In genomic region chr19:20070691-20071090, GRCh38 we compare ENCODE assay signal across 26 cellular contexts. TPM values are rescaled to one million over a fixed set of nuclear protein-coding genes. Genes with fewer than 3 reads are reported as not detected.
A peak's percentile ranks its signal among the peaks of the same experiment; 100 is the strongest.
DNase-seq lines count a peak whose midpoint lies in the region; ATAC-seq, FAIRE-seq and TF ChIP-seq lines count a peak whose summit lies in the region.
"Had no signal": no experiment of that assay in that cellular context is flagged by ENCODE, and none has a peak within 500 bp of the region (broad histone marks: within the 10 kb centered on the region; RNA-seq: fewer than 3 reads in every experiment).

No MANE protein-coding gene starts in this region.

- H4K20me1 ChIP-seq in GM23338 (replicated peaks; ENCODE audit: insufficient read depth), result no peaks in the 10 kb centered on the region
- H4K20me1 ChIP-seq: BLaER1 treated with 17β-estradiol and CSF1 and Interleukin-3, amounts not matched to agents 10 nM and 100 nM had no signal

- no peak for ATAC-seq in GM23338
- no peak for ATAC-seq in GM21619 (IDR thresholded peaks at IDR 0.05; ENCODE audit: unreplicated experiment)
- ATAC-seq: A549; CD8-positive, alpha-beta T cell; GM12878 had no signal

- H3K27ac Mint-ChIP-seq in GM23338 (no peak overlapping the region), endodermal cell (no peak overlapping the region)
- H3K27ac Mint-ChIP-seq: B cell; CD4-positive, alpha-beta T cell; CD8-positive, alpha-beta T cell had no signal

- H3K4me3 Mint-ChIP-seq in GM23338 (no peak overlapping the region; the same call in 2 of the 3 replicates), endodermal cell (peak overlapping the region; percentile 28)
- H3K4me3 Mint-ChIP-seq: B cell; CD4-positive, alpha-beta T cell; CD8-positive, alpha-beta T cell had no signal

- peak overlapping the region; percentile 60; the same call in 1 of the 2 replicates for H2AFZ ChIP-seq in GM23338

- peaks cover 11% of the 10 kb centered on the region; the same call in 1 of the 2 replicates for H3K9me2 ChIP-seq in GM23338 (ENCODE audit: insufficient read depth)

- H3K4me1 ChIP-seq in GM23338 (ENCODE audit: insufficient read depth) (peaks cover 42% of the 10 kb centered on the region), endodermal cell (ENCODE audit: control insufficient read depth, insufficient read depth, low read length) (peaks cover 7% of the 10 kb centered on the region), thyroid gland (peaks cover 19 to 38% of the 10 kb centered on the region in 2 donors)
- H3K4me1 ChIP-seq: A549; BLaER1 treated with 17β-estradiol and CSF1 and Interleukin-3, amounts not matched to agents 10 nM and 100 nM had no signal

- H3K36me3 Mint-ChIP-seq in GM23338 (ENCODE audit: low read depth) (peaks cover 19% of the 10 kb centered on the region), endodermal cell (ENCODE audit: low read depth) (peaks cover 22% of the 10 kb centered on the region)
- H3K36me3 Mint-ChIP-seq: CD8-positive, alpha-beta T cell had no signal

- H3K4me1 Mint-ChIP-seq in GM23338 (peaks cover 35% of the 10 kb centered on the region), endodermal cell (peaks cover 42% of the 10 kb centered on the region)
- H3K4me1 Mint-ChIP-seq: B cell had no signal

- no peaks in the 10 kb centered on the region for H3K27me3 ChIP-seq in GM23338 (ENCODE audit: insufficient read depth)
- H3K27me3 ChIP-seq in bronchial epithelial cell (ENCODE audit: control insufficient read depth, insufficient read depth, low read length), result no peaks in the 10 kb centered on the region
- H3K27me3 ChIP-seq in endodermal cell (ENCODE audit: control insufficient read depth, insufficient read depth, low read length, poor library complexity, severe bottlenecking), result no peaks in the 10 kb centered on the region
- no peaks in the 10 kb centered on the region for H3K27me3 ChIP-seq in thyroid gland
- H3K27me3 ChIP-seq: BLaER1 treated with 17β-estradiol and CSF1 and Interleukin-3, amounts not matched to agents 10 nM and 100 nM had no signal

- DNase-seq in GM23338 (ENCODE audit: low spot score) (no peak), bronchial epithelial cell (ENCODE audit: low read depth) (no peak), endodermal cell (no peak), thyroid gland (peak; percentile 87 to 91), COR-L47 (lab: John Stamatoyannopoulos, UW) (no peak)
- no peak for DNase-seq in stimulated activated CD4-positive, alpha-beta T cell treated with anti-CD3 and anti-CD28 coated beads, Interleukin-4, amount 100 ng/mL, for 4 hours
- DNase-seq: AML-193; CD4-positive, alpha-beta T cell; CD8-positive, alpha-beta T cell; DMS 273 treated with DMSO at 0.1 percent for 48 hours; DMS153; DMS53; DMS79; DND-41; EL; GDM1 had no signal

- H3K27me3 Mint-ChIP-seq in GM23338 (ENCODE audit: insufficient read depth, low read depth, poor library complexity), result peaks cover 8% of the 10 kb centered on the region
- H3K27me3 Mint-ChIP-seq in endodermal cell (ENCODE audit: insufficient read depth), result no peaks in the 10 kb centered on the region

- FAIRE-seq in bronchial epithelial cell (lab: Jason Lieb, UNC), result peak; percentile 40
- FAIRE-seq: A549, GM12878, GM12892, GM18507 had no signal

- peaks cover 21% of the 10 kb centered on the region for H3K9me3 Mint-ChIP-seq in GM23338
- peaks cover 44% of the 10 kb centered on the region for H3K9me3 Mint-ChIP-seq in endodermal cell
- H3K9me3 Mint-ChIP-seq: CD8-positive, alpha-beta T cell had no signal

- H3K36me3 ChIP-seq in GM23338 (ENCODE audit: insufficient read depth), result no peaks in the 10 kb centered on the region
- no peaks in the 10 kb centered on the region for H3K36me3 ChIP-seq in bronchial epithelial cell (ENCODE audit: control insufficient read depth, insufficient read depth, low read length)
- no peaks in the 10 kb centered on the region for H3K36me3 ChIP-seq in endodermal cell (ENCODE audit: control insufficient read depth, insufficient read depth, low read length)
- H3K36me3 ChIP-seq in thyroid gland, result no peaks in the 10 kb centered on the region
- H3K36me3 ChIP-seq: BLaER1 treated with 17β-estradiol and CSF1 and Interleukin-3, amounts not matched to agents 10 nM and 100 nM had no signal

- H3K79me2 ChIP-seq in GM23338 (replicated peaks; ENCODE audit: insufficient read depth), result no peaks in the 10 kb centered on the region

- 0 out of 2 replicates have a peak, but pooled peaks cover 5% of the 10 kb centered on the region for H3F3A ChIP-seq in GM23338 (replicated peaks; ENCODE audit: low read depth)

- no peak for TF ChIP-seq POLR2A in thyroid gland (IDR thresholded peaks at IDR 0.05)

- intact Hi-C loops in thyroid gland (cut with DNase I), result no loop called here

- H3K4me3 ChIP-seq in GM23338 (no peak overlapping the region), bronchial epithelial cell (ENCODE audit: low read depth, low read length) (no peak overlapping the region), endodermal cell (ENCODE audit: low read length) (peak overlapping the region; percentile 59), thyroid gland (replicated peaks in 1 of 3) (no peak overlapping the region)
- H3K4me3 ChIP-seq: A549; BLaER1 treated with 17β-estradiol and CSF1 and Interleukin-3, amounts not matched to agents 10 nM and 100 nM; GM12878 had no signal

- 75 to 82% methylated on average over 1 to 2 of the region's 2 CpGs for WGBS in endodermal cell (ENCODE audit: insufficient coverage in 1 of 2, insufficient read length in 1 of 2), 2 experiments
- 27 to 29% methylated on average over 2 of the region's 2 CpGs for WGBS in thyroid gland, 2 donors

- H3K9ac ChIP-seq in endodermal cell (ENCODE audit: extremely low read depth, low read length, poor library complexity, severe bottlenecking), result no peak overlapping the region
- H3K9ac ChIP-seq: BLaER1 treated with 17β-estradiol and CSF1 and Interleukin-3, amounts not matched to agents 10 nM and 100 nM had no signal

- H3K27ac ChIP-seq in GM23338 (ENCODE audit: low read depth) (no peak overlapping the region), endodermal cell (ENCODE audit: low read depth, low read length) (no peak overlapping the region), thyroid gland (peak overlapping the region; percentile 52 to 79 (median 71))
- H3K27ac ChIP-seq: 22Rv1; A549; BLaER1 treated with 17β-estradiol and CSF1 and Interleukin-3, amounts not matched to agents 10 nM and 100 nM; C4-2B had no signal

- H3K9me3 ChIP-seq in endodermal cell (ENCODE audit: control insufficient read depth, low read length) (peaks cover 31% of the 10 kb centered on the region), thyroid gland (no peaks in the 10 kb centered on the region)
- H3K9me3 ChIP-seq: A549 had no signal

- TF ChIP-seq CTCF in GM23338 (conservative IDR thresholded peaks at IDR 0.05; ENCODE audit: low read depth in 2 of 2) (no peak), bronchial epithelial cell (IDR thresholded peaks at IDR 0.05; ENCODE audit: insufficient read depth, low read length, severe bottlenecking) (no peak), endodermal cell (conservative IDR thresholded peaks at IDR 0.05) (no peak), thyroid gland (IDR thresholded peaks at IDR 0.05) (no peak)

- H3K4me2 ChIP-seq in GM23338, result no peak overlapping the region
- H3K4me2 ChIP-seq: A549; BLaER1 treated with 17β-estradiol and CSF1 and Interleukin-3, amounts not matched to agents 10 nM and 100 nM had no signal

TF ChIP-seq in GM23338, 12 proteins besides CTCF, POLR2A, EP300 and RAD21 (continues in another document):
- TF ChIP-seq CREB1 (CRISPR knock-in tag; IDR thresholded peaks at IDR 0.05; ENCODE audit: low read depth) (no peak), REST (IDR thresholded peaks at IDR 0.05; ENCODE audit: unreplicated experiment) (no peak)

RNA-seq across cellular contexts. Expression of gene ZNF90, which starts 7.1 kb away (rescaled TPM):
- total RNA-seq in GM23338 (2014; rRNA removed; shearing (Covaris generic)), result 101 and 122 TPM in 2 replicates
- 99.0 and 102 TPM in 2 replicates for polyA plus RNA-seq in GM23338 (2016; fragmentation: Nextera tagmentation; extraction: Ambion mirVana)
- total RNA-seq in bronchial epithelial cell (2.1 and 2.7 TPM in 2 replicates), endodermal cell (100 to 1,000 TPM; 113 to 174 TPM), thyroid gland (10 to 100 TPM; 15.3 to 29.0 (median 17.4) TPM)
- 26.0 TPM for polyA plus RNA-seq in endodermal cell (2013, experiment 1 of 2)
- 26.6 TPM for polyA plus RNA-seq in endodermal cell (2013, experiment 2 of 2)
- total RNA-seq: G401 had no signal
- polyA plus RNA-seq: A549 had no signal

RNA-seq across cellular contexts. Expression of gene ZNF682, which starts 31.4 kb away (rescaled TPM):
- 17.4 and 25.1 TPM in 2 replicates for total RNA-seq in GM23338 (2014; rRNA removed; shearing (Covaris generic))
- 38.3 and 45.1 TPM in 2 replicates for polyA plus RNA-seq in GM23338 (2016; fragmentation: Nextera tagmentation; extraction: Ambion mirVana)
- total RNA-seq in bronchial epithelial cell (2.9 and 4.9 TPM in 2 replicates), endodermal cell (10 to 100 TPM; 28.5 to 29.3 TPM), thyroid gland (10 to 100 TPM; 11.4 to 20.4 (median 12.1) TPM)
- polyA plus RNA-seq in endodermal cell (2013, experiment 1 of 2), result 14.1 TPM
- polyA plus RNA-seq in endodermal cell (2013, experiment 2 of 2), result 12.7 TPM
- total RNA-seq: G401 had no signal
- polyA plus RNA-seq: A549 had no signal

Comparison
In these comparisons a context has a peak if more than half of its experiments do, and no peak if none do; other contexts are left out.
1. DNase-seq: peak in thyroid gland (2 of 2); none in GM23338 (single experiment), bronchial epithelial cell (single experiment), endodermal cell (single experiment), COR-L47 (single experiment) and stimulated activated CD4-positive, alpha-beta T cell treated with anti-CD3 and anti-CD28 coated beads, Interleukin-4, amount 100 ng/mL, for 4 hours (0 of 2).
2. H3K27ac ChIP-seq: peak in thyroid gland (3 of 3); none in GM23338 (single experiment) and endodermal cell (single experiment).